14 cellular contexts compared by ENCODE assay signal in genomic region chr1:158818560-158818959, GRCh38. TPM values are rescaled to one million over a fixed set of nuclear protein-coding genes. Genes with fewer than 3 reads are reported as not detected.
DNase-seq lines count a peak whose midpoint lies in the region; ATAC-seq and TF ChIP-seq lines count a peak whose summit lies in the region.
"Had no signal": no experiment of that assay in that cellular context is flagged by ENCODE, and none has a peak within 500 bp of the region (broad histone marks: within the 10 kb centered on the region; RNA-seq: fewer than 3 reads in every experiment).

No MANE protein-coding gene starts in this region.

- H3K4me3 Mint-ChIP-seq in activated CD4-positive, alpha-beta T cell treated with anti-CD3 and anti-CD28 coated beads for 36 hours: no peak overlapping the region
- H3K4me3 Mint-ChIP-seq in activated naive CD4-positive, alpha-beta T cell treated with anti-CD3 and anti-CD28 coated beads, Interleukin-2, amount 10 ng/mL, durations not matched to agents 7 days and 5 days: no peak overlapping the region

- H3K4me1 Mint-ChIP-seq in activated CD4-positive, alpha-beta T cell treated with anti-CD3 and anti-CD28 coated beads for 36 hours: peaks cover 17% of the 10 kb centered on the region
- H3K4me1 Mint-ChIP-seq in activated naive CD4-positive, alpha-beta T cell treated with anti-CD3 and anti-CD28 coated beads, Interleukin-2, amount 10 ng/mL, durations not matched to agents 7 days and 5 days: peaks cover 20% of the 10 kb centered on the region

- H3K27ac ChIP-seq in temporal lobe (ENCODE audit: low read depth, low read length): peak overlapping the region; percentile 44
- H3K27ac ChIP-seq: 22Rv1 had no signal

- CTCF ChIA-PET in activated CD4-positive, alpha-beta T cell treated with anti-CD3 and anti-CD28 coated beads for 36 hours (lab: Charles Lee): interaction anchor here (1.1 kb wide), 1 partner anchor 179 kb away, joined by 3 read pairs; no protein-coding TSS in a partner anchor
- CTCF ChIA-PET in activated naive CD4-positive, alpha-beta T cell treated with anti-CD3 and anti-CD28 coated beads, Interleukin-2, amount 10 ng/mL, durations not matched to agents 7 days and 5 days (lab: Charles Lee): interaction anchor here (0.6 to 1.4 kb wide), 3 partner anchors 10 to 39 kb away, joined by 3 to 4 read pairs (median 3); no protein-coding TSS in a partner anchor

- no peak for TF ChIP-seq POLR2A in erythroblast (IDR thresholded peaks at IDR 0.05; ENCODE audit: low read length)

- peak overlapping the region; percentile 26 for H3K27ac Mint-ChIP-seq in activated CD4-positive, alpha-beta T cell treated with anti-CD3 and anti-CD28 coated beads for 36 hours
- no peak overlapping the region for H3K27ac Mint-ChIP-seq in activated naive CD4-positive, alpha-beta T cell treated with anti-CD3 and anti-CD28 coated beads, Interleukin-2, amount 10 ng/mL, durations not matched to agents 7 days and 5 days

- H3K9me3 Mint-ChIP-seq in activated CD4-positive, alpha-beta T cell treated with anti-CD3 and anti-CD28 coated beads for 36 hours (ENCODE audit: low read depth): no peaks in the 10 kb centered on the region
- no peaks in the 10 kb centered on the region for H3K9me3 Mint-ChIP-seq in activated naive CD4-positive, alpha-beta T cell treated with anti-CD3 and anti-CD28 coated beads, Interleukin-2, amount 10 ng/mL, durations not matched to agents 7 days and 5 days

- ATAC-seq in activated CD4-positive, alpha-beta T cell treated with anti-CD3 and anti-CD28 coated beads for 36 hours: no peak
- ATAC-seq in activated CD4-positive, CD25-positive, alpha-beta regulatory T cell treated with anti-CD3 and anti-CD28 coated beads, Interleukin-2, amount 50 U/mL, for 24 hours: no peak
- ATAC-seq in HG02885 (IDR thresholded peaks at IDR 0.05; ENCODE audit: poor library complexity, unreplicated experiment): no peak

- intact Hi-C loops in activated CD4-positive, alpha-beta T cell treated with anti-CD3 and anti-CD28 coated beads for 36 hours (cut with DNase I, micrococcal nuclease): loop anchor here in 1 of 2 experiments (5.0 kb wide), 1 partner anchor 189 kb away; the partner anchor contains the start of gene IFI16

- POLR2A ChIA-PET in activated CD4-positive, alpha-beta T cell treated with anti-CD3 and anti-CD28 coated beads for 36 hours (lab: Charles Lee): no interaction called here

- H3K27me3 Mint-ChIP-seq in activated CD4-positive, alpha-beta T cell treated with anti-CD3 and anti-CD28 coated beads for 36 hours: peaks cover 3% of the 10 kb centered on the region
- H3K27me3 Mint-ChIP-seq in activated naive CD4-positive, alpha-beta T cell treated with anti-CD3 and anti-CD28 coated beads, Interleukin-2, amount 10 ng/mL, durations not matched to agents 7 days and 5 days: no peaks in the 10 kb centered on the region

- no peak for DNase-seq in activated CD4-positive, alpha-beta T cell treated with anti-CD3 and anti-CD28 coated beads for 36 hours
- no peak for DNase-seq in activated CD4-positive, alpha-beta T cell treated with anti-CD3 and anti-CD28 coated beads for 48 hours
- DNase-seq in SKM-1 treated with dmso at 0.1 percent for 144 hours (lab: John Stamatoyannopoulos, UW; ENCODE audit: unreplicated experiment) (peak; percentile 83), erythroblast (lab: John Stamatoyannopoulos, UW) (peak; percentile 29 to 40)
- no peak for DNase-seq in activated naive CD4-positive, alpha-beta T cell treated with anti-CD3 and anti-CD28 coated beads, Interleukin-2, amount 10 ng/mL, durations not matched to agents 7 days and 5 days
- DNase-seq: Caco-2, left cardiac atrium, NCI-H446 treated with DMSO at 0.1 percent for 48 hours had no signal

- H3K36me3 Mint-ChIP-seq in activated CD4-positive, alpha-beta T cell treated with anti-CD3 and anti-CD28 coated beads for 36 hours (ENCODE audit: low read depth): no peaks in the 10 kb centered on the region
- peaks cover 1% of the 10 kb centered on the region for H3K36me3 Mint-ChIP-seq in activated naive CD4-positive, alpha-beta T cell treated with anti-CD3 and anti-CD28 coated beads, Interleukin-2, amount 10 ng/mL, durations not matched to agents 7 days and 5 days

RNA-seq across cellular contexts. Expression of gene MNDA, which starts 12.6 kb away (rescaled TPM):
- not detected for total RNA-seq in activated CD4-positive, alpha-beta T cell treated with anti-CD3 and anti-CD28 coated beads for 36 hours
- 2.0 TPM for total RNA-seq in temporal lobe
- total RNA-seq: Caco-2, epithelial cell of proximal tubule had no signal

RNA-seq across cellular contexts. Expression of gene OR6N2, which starts 37.6 kb away (rescaled TPM):
- total RNA-seq in activated CD4-positive, alpha-beta T cell treated with anti-CD3 and anti-CD28 coated beads for 36 hours: not detected
- not detected for total RNA-seq in temporal lobe
- total RNA-seq: Caco-2, cerebellum, epithelial cell of proximal tubule, left cardiac atrium had no signal

RNA-seq across cellular contexts. Expression of gene OR6N1, which starts 46.6 kb away (rescaled TPM):
- not detected for total RNA-seq in activated CD4-positive, alpha-beta T cell treated with anti-CD3 and anti-CD28 coated beads for 36 hours
- not detected for total RNA-seq in temporal lobe
- total RNA-seq: Caco-2, cerebellum, epithelial cell of proximal tubule, left cardiac atrium had no signal

Comparison
In these comparisons a context has a peak if more than half of its experiments do, and no peak if none do; other contexts are left out.
1. DNase-seq: peak in SKM-1 treated with dmso at 0.1 percent for 144 hours (single experiment) and erythroblast (2 of 2); none in activated CD4-positive, alpha-beta T cell treated with anti-CD3 and anti-CD28 coated beads for 36 hours (single experiment), activated CD4-positive, alpha-beta T cell treated with anti-CD3 and anti-CD28 coated beads for 48 hours (single experiment) and activated naive CD4-positive, alpha-beta T cell treated with anti-CD3 and anti-CD28 coated beads, Interleukin-2, amount 10 ng/mL, durations not matched to agents 7 days and 5 days (single experiment).